Comparison of ENCODE assay signal across 1 cellular context in genomic region chr3:69999191-70000027, GRCh38.
TF ChIP-seq lines count a peak whose summit lies in the region.

SAMMSON (plus strand) TSS chr3:69999733.

TF ChIP-seq in K562, 482 proteins besides CTCF, POLR2A, EP300 and RAD21 (continued from another document and continues in another):
- TF ChIP-seq ZNF407 (IDR thresholded peaks at IDR 0.05; ENCODE audit: low read depth) (no peak), LEF1 (IDR thresholded peaks at IDR 0.05) (0 out of 2 replicates have a peak, but pooled peaks have one; percentile 20), ZFP36 (IDR thresholded peaks at IDR 0.05; ENCODE audit: low read depth, low read length, partially characterized antibody) (no peak), BRCA1 (IDR thresholded peaks at IDR 0.05) (no peak), BRCA1 (CRISPR knock-in tag; IDR thresholded peaks at IDR 0.05) (no peak), ZNF436 (CRISPR knock-in tag; IDR thresholded peaks at IDR 0.05) (no peak), SMAD2 (IDR thresholded peaks at IDR 0.05; ENCODE audit: low read depth, low read length) (no peak), BCOR (IDR thresholded peaks at IDR 0.05) (no peak), ZBTB49 (CRISPR knock-in tag; IDR thresholded peaks at IDR 0.05; ENCODE audit: borderline replicate concordance) (no peak), TFAP4 (CRISPR knock-in tag; IDR thresholded peaks at IDR 0.05; ENCODE audit: borderline replicate concordance) (peak; percentile 72; the same call in 1 of the 2 replicates), GATAD2A (IDR thresholded peaks at IDR 0.05) (no peak), NR2C2 (CRISPR knock-in tag; IDR thresholded peaks at IDR 0.05) (no peak), NR2C2 (tag; IDR thresholded peaks at IDR 0.05) (no peak), MYNN (IDR thresholded peaks at IDR 0.05) (0 out of 2 replicates have a peak, but pooled peaks have one; percentile 24), MYNN (CRISPR knock-in tag; IDR thresholded peaks at IDR 0.05) (no peak), XRCC4 (IDR thresholded peaks at IDR 0.05; ENCODE audit: extremely low read depth, insufficient read depth, insufficient read length) (no peak), RHOXF2B (CRISPR knock-in tag; conservative IDR thresholded peaks at IDR 0.05) (no peak), MYBL2 (IDR thresholded peaks at IDR 0.05; ENCODE audit: low read depth) (0 out of 2 replicates have a peak, but pooled peaks have one; percentile 13), MYBL2 (CRISPR knock-in tag; IDR thresholded peaks at IDR 0.05; ENCODE audit: borderline replicate concordance) (no peak), SMAD4 (CRISPR knock-in tag; conservative IDR thresholded peaks at IDR 0.05) (peak; percentile 62; the same call in 1 of the 2 replicates), HES1 (IDR thresholded peaks at IDR 0.05; ENCODE audit: low read depth) (no peak), CBX5 (IDR thresholded peaks at IDR 0.05; ENCODE audit: borderline replicate concordance, low read depth) (0 out of 2 replicates have a peak, but pooled peaks have one; percentile 18), ERF (CRISPR knock-in tag; IDR thresholded peaks at IDR 0.05) (no peak), NR3C1 (CRISPR knock-in tag; IDR thresholded peaks at IDR 0.05) (no peak), HNRNPK (IDR thresholded peaks at IDR 0.05; ENCODE audit: low read depth, low read length, poor library complexity, severe bottlenecking) (no peak), POLR3G (IDR thresholded peaks at IDR 0.05; ENCODE audit: extremely low read depth, insufficient read length, insufficient replicate concordance) (no peak), DLX4 (CRISPR knock-in tag; IDR thresholded peaks at IDR 0.05) (no peak), NCOR1 (IDR thresholded peaks at IDR 0.05) (peak; percentile 33; the same call in 1 of the 2 replicates), MGA (IDR thresholded peaks at IDR 0.05) (peak; percentile 89), E2F4 (CRISPR knock-in tag; IDR thresholded peaks at IDR 0.05; ENCODE audit: low read depth) (no peak), BCL6 (CRISPR knock-in tag; IDR thresholded peaks at IDR 0.05) (no peak), ZNF239 (CRISPR knock-in tag; IDR thresholded peaks at IDR 0.05) (no peak), NELFE (IDR thresholded peaks at IDR 0.05; ENCODE audit: insufficient read depth, insufficient read length) (no peak), SMC3 (conservative IDR thresholded peaks at IDR 0.05; ENCODE audit: insufficient read depth, low read depth, low read length) (no peak)
